In the genomic region with DNA sequence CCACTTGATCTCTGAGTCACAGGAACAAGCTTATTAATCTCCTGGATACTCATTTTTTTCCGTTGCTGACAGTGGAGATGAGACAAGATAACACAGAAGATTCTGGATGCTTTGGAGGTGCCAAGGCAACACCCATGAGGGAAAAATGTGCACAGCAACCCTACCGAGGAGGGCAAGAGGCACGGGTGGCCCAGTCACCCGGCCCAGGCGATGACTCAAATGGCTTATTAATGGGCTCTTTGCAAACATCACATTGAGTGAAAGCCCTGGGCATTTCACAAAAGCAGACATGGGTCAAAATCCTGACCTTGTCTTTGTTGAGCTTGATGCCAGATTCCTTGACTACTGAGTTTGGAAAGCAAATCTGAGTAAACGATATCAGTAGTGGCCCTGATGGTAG, we compare ENCODE assay signal across 13 cellular contexts.
DNase-seq lines count a peak whose midpoint lies in the region; TF ChIP-seq lines count a peak whose summit lies in the region.
"Had no signal": no experiment of that assay in that cellular context is flagged by ENCODE, and none has a peak within 500 bp of the region (broad histone marks: within the 10 kb centered on the region; RNA-seq: fewer than 3 reads in every experiment).

No MANE protein-coding gene starts in this region.

- H4K20me1 ChIP-seq in PC-9 (ENCODE audit: insufficient read depth) (no peaks in the 10 kb centered on the region), smooth muscle cell (ENCODE audit: low read depth) (no peaks in the 10 kb centered on the region)

- no peak overlapping the region for H2AFZ ChIP-seq in PC-9
- H2AFZ ChIP-seq in smooth muscle cell (ENCODE audit: low read depth) = no peak overlapping the region

- DNase-seq in ELR (ENCODE audit: low read depth) (peak; percentile 81), PC-9 (no peak), epithelial cell of esophagus (ENCODE audit: low read depth) (peak; percentile 68), smooth muscle cell (lab: John Stamatoyannopoulos, UW; ENCODE audit: unreplicated experiment) (no peak), uterus (no peak), substantia nigra (lab: John Stamatoyannopoulos, UW) (no peak), GM10248 (ENCODE audit: extremely low spot score) (no peak)
- DNase-seq: activated CD4-positive, alpha-beta memory T cell treated with anti-CD3 and anti-CD28 coated beads, Interleukin-2, amount 10 ng/mL, durations not matched to agents 7 days and 5 days; left ventricle myocardium inferior; MV-4-11; naive thymus-derived CD8-positive, alpha-beta T cell had no signal

- H3K4me2 ChIP-seq in PC-9 (no peak overlapping the region), smooth muscle cell (no peak overlapping the region)

- H3K4me3 ChIP-seq in PC-9 (no peak overlapping the region), epithelial cell of esophagus (ENCODE audit: low read length) (no peak overlapping the region), smooth muscle cell (no peak overlapping the region), uterus (no peak overlapping the region)
- H3K4me3 ChIP-seq: colonic mucosa, left ventricle myocardium inferior, prostate gland had no signal

- H3K36me3 ChIP-seq in PC-9 (ENCODE audit: low read depth) = no peaks in the 10 kb centered on the region
- H3K36me3 ChIP-seq in smooth muscle cell (ENCODE audit: low read depth) = no peaks in the 10 kb centered on the region
- H3K36me3 ChIP-seq in uterus = no peaks in the 10 kb centered on the region
- H3K36me3 ChIP-seq: colonic mucosa, left ventricle myocardium inferior, prostate gland had no signal

- CTCF ChIA-PET in PC-9 (lab: Charles Lee) = no interaction called here
- CTCF ChIA-PET in GM10248 (lab: Yijun Ruan, JAX) = no interaction called here

- H3K27me3 ChIP-seq in PC-9 (ENCODE audit: insufficient read depth, low read depth) (no peaks in the 10 kb centered on the region), smooth muscle cell (ENCODE audit: low read depth) (no peaks in the 10 kb centered on the region), uterus (no peaks in the 10 kb centered on the region)
- H3K27me3 ChIP-seq: colonic mucosa had no signal

- peaks cover 10% of the 10 kb centered on the region; the same call in 1 of the 2 replicates for H3F3A ChIP-seq in PC-9 (ENCODE audit: insufficient read depth, low read depth)
- H3F3A ChIP-seq in smooth muscle cell (ENCODE audit: low read depth) = peaks cover 5% of the 10 kb centered on the region

- no TSS peak for BruUV-seq in PC-9 (replicated peaks; lab: Mats Ljungman, UMichigan)

- H3K9me2 ChIP-seq in PC-9 (ENCODE audit: insufficient read depth) = no peaks in the 10 kb centered on the region

- H3K9me3 ChIP-seq in PC-9 (ENCODE audit: insufficient read depth, low read depth) (no peaks in the 10 kb centered on the region), smooth muscle cell (replicated peaks; ENCODE audit: low read depth) (no peaks in the 10 kb centered on the region), uterus (no peaks in the 10 kb centered on the region)
- H3K9me3 ChIP-seq: colonic mucosa, left ventricle myocardium inferior, prostate gland had no signal

- H3K27ac ChIP-seq in PC-9 (peak overlapping the region; percentile 68), smooth muscle cell (ENCODE audit: low read depth) (peak overlapping the region; percentile 70), uterus (no peak overlapping the region), substantia nigra (ENCODE audit: low read depth, low read length, poor library complexity, severe bottlenecking) (no peak overlapping the region)
- H3K27ac ChIP-seq: colonic mucosa, left ventricle myocardium inferior, prostate gland had no signal

- intact Hi-C loops in PC-9 (cut with micrococcal nuclease; ENCODE audit: unreplicated experiment) (no loop called here), uterus (cut with DNase I; ENCODE audit: low total_unique reads) (no loop called here)

- no peaks in the 10 kb centered on the region for H3K79me2 ChIP-seq in PC-9 (ENCODE audit: low read depth)
- no peaks in the 10 kb centered on the region for H3K79me2 ChIP-seq in smooth muscle cell (ENCODE audit: low read depth)

- POLR2A ChIA-PET in PC-9 (lab: Charles Lee; ENCODE audit: unreplicated experiment) (no interaction called here), GM10248 (lab: Yijun Ruan, JAX) (no interaction called here)

- WGBS in smooth muscle cell (ENCODE audit: low lambda C conversion rate) = 74% methylated on average over 6 of the region's 6 CpGs

- H3K4me1 ChIP-seq in PC-9 (replicated peaks; ENCODE audit: insufficient read depth) (no peaks in the 10 kb centered on the region; the same call in 1 of the 2 replicates), smooth muscle cell (ENCODE audit: low read depth) (no peaks in the 10 kb centered on the region), uterus (no peaks in the 10 kb centered on the region)
- H3K4me1 ChIP-seq: colonic mucosa, left ventricle myocardium inferior, prostate gland had no signal

- TF ChIP-seq POLR2A in uterus (IDR thresholded peaks at IDR 0.05) = no peak

- no peak overlapping the region for H3K9ac ChIP-seq in smooth muscle cell (ENCODE audit: low read depth)

- TF ChIP-seq CTCF in PC-9 (conservative IDR thresholded peaks at IDR 0.05) (no peak), epithelial cell of esophagus (IDR thresholded peaks at IDR 0.05; ENCODE audit: insufficient read depth, low read depth, low read length, missing control alignments) (no peak), smooth muscle cell (IDR thresholded peaks at IDR 0.05; ENCODE audit: borderline replicate concordance, insufficient read depth, poor library complexity, severe bottlenecking) (no peak), uterus (IDR thresholded peaks at IDR 0.05) (no peak), GM10248 (IDR thresholded peaks at IDR 0.05; ENCODE audit: control extremely low read depth, extremely low read depth, low read depth, missing control alignments) (no peak)

Comparison
In these comparisons a context has a peak if more than half of its experiments do, and no peak if none do; other contexts are left out.
1. DNase-seq: peak in ELR (single experiment) and epithelial cell of esophagus (single experiment); none in PC-9 (0 of 2), smooth muscle cell (single experiment), uterus (0 of 2), substantia nigra (0 of 49) and GM10248 (single experiment).
2. H3K27ac ChIP-seq: peak in PC-9 (single experiment) and smooth muscle cell (single experiment); none in uterus (0 of 2) and substantia nigra (single experiment).